ENCODE assay signal across 8 cellular contexts in genomic region chr2:100991404-100991773, GRCh38.
"Had no signal": no experiment of that assay in that cellular context is flagged by ENCODE, and none has a peak within 500 bp of the region (broad histone marks: within the 10 kb centered on the region; RNA-seq: fewer than 3 reads in every experiment).

No MANE protein-coding gene starts in this region.

- DNase-seq: GDM1, GF-D8 had no signal

- ATAC-seq: GM12878 had no signal

- FAIRE-seq: G401.6, GM12878, GM12891, GM12892, GM18507, GM19239 had no signal

- H3K4me3 ChIP-seq: GM12878 had no signal
